23 cellular contexts compared by ENCODE assay signal in the genomic region with DNA sequence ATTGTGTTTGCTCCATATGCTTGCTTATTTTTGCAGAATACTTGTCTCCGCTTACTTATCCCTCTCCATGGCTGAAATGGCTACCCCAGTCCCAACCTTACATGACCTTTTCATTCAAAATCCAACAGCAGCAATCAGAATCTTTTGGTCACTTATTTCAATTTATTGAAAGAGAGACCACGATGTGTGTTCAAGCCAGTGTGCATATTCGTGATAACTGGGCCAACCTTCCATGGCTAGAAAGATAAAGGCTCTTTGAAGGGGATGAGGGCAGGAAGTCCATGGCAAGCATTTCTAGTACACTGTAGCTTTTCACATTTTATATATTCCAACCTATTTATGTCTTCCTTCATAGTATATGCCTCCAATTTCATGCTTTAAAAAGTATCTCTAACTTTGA. TPM values are rescaled to one million over a fixed set of nuclear protein-coding genes. Genes with fewer than 3 reads are reported as not detected.
"Had no signal": no experiment of that assay in that cellular context is flagged by ENCODE, and none has a peak within 500 bp of the region (broad histone marks: within the 10 kb centered on the region; RNA-seq: fewer than 3 reads in every experiment).

No MANE protein-coding gene starts in this region.

- H3K4me1 Mint-ChIP-seq: natural killer cell had no signal

- DNase-seq: activated CD8-positive, alpha-beta T cell treated with anti-CD3 and anti-CD28 coated beads for 36 hours; activated gamma-delta T cell; activated T-cell treated with anti-CD3 and anti-CD28 coated beads, Interleukin-2, amount 50 U/mL, for 1 hour; cerebellar nuclear complex; effector memory CD4-positive, alpha-beta T cell; esophagus squamous epithelium; lower lobe of right lung; natural killer cell; ovary; psoas muscle; right lobe of liver; small intestine; stimulated activated CD4-positive, alpha-beta T cell treated with anti-CD3 and anti-CD28 coated beads, Interleukin-4, amount 100 ng/mL, for 1 hour; stomach; upper lobe of left lung had no signal

- H3K9me3 ChIP-seq: ascending aorta, esophagus squamous epithelium, lower lobe of right lung, ovary, psoas muscle, right lobe of liver, stomach, thoracic aorta, upper lobe of left lung had no signal

- H3K36me3 Mint-ChIP-seq: natural killer cell; stimulated activated effector memory CD8-positive, alpha-beta T cell treated with anti-CD3 and anti-CD28 coated beads, Interleukin-12 subunit alpha, Interleukin-12 subunit beta, amount 100 ng/mL, for 72 hours had no signal

- H3K27ac Mint-ChIP-seq: activated CD8-positive, alpha-beta T cell treated with anti-CD3 and anti-CD28 coated beads for 36 hours; dendritic cell treated with granulocyte-macrophage colony-stimulating factor and Interleukin-4, amounts not matched to agents 40 ng/mL and 50 ng/mL, for 4 days; natural killer cell; stimulated activated effector memory CD8-positive, alpha-beta T cell treated with anti-CD3 and anti-CD28 coated beads, Interleukin-12 subunit alpha, Interleukin-12 subunit beta, amount 100 ng/mL, for 72 hours had no signal

- H3K9me3 Mint-ChIP-seq: activated CD8-positive, alpha-beta T cell treated with anti-CD3 and anti-CD28 coated beads for 36 hours; natural killer cell; stimulated activated effector memory CD8-positive, alpha-beta T cell treated with anti-CD3 and anti-CD28 coated beads, Interleukin-12 subunit alpha, Interleukin-12 subunit beta, amount 100 ng/mL, for 72 hours had no signal

- H3K4me3 Mint-ChIP-seq: activated CD8-positive, alpha-beta T cell treated with anti-CD3 and anti-CD28 coated beads for 36 hours; dendritic cell treated with granulocyte-macrophage colony-stimulating factor and Interleukin-4, amounts not matched to agents 40 ng/mL and 50 ng/mL, for 4 days; natural killer cell; stimulated activated effector memory CD8-positive, alpha-beta T cell treated with anti-CD3 and anti-CD28 coated beads, Interleukin-12 subunit alpha, Interleukin-12 subunit beta, amount 100 ng/mL, for 72 hours had no signal

- H3K4me1 ChIP-seq: ascending aorta, lower lobe of right lung, psoas muscle, stomach, upper lobe of left lung had no signal

- H3K27ac ChIP-seq: ascending aorta, esophagus squamous epithelium, hepatocyte, lower lobe of right lung, ovary, psoas muscle, stomach, thoracic aorta, upper lobe of left lung had no signal

- H3K36me3 ChIP-seq: ascending aorta, esophagus squamous epithelium, lower lobe of right lung, ovary, right lobe of liver, stomach, thoracic aorta, upper lobe of left lung had no signal

- ATAC-seq: activated CD4-positive, CD25-positive, alpha-beta regulatory T cell treated with anti-CD3 and anti-CD28 coated beads, Interleukin-2, amount 50 U/mL, for 24 hours; activated CD8-positive, alpha-beta T cell treated with anti-CD3 and anti-CD28 coated beads for 36 hours; lower lobe of right lung; natural killer cell; psoas muscle had no signal

- H3K4me3 ChIP-seq: ascending aorta, esophagus squamous epithelium, hepatocyte, lower lobe of right lung, ovary, psoas muscle, right lobe of liver, stomach, thoracic aorta, upper lobe of left lung had no signal

- H3K27me3 Mint-ChIP-seq: activated CD8-positive, alpha-beta T cell treated with anti-CD3 and anti-CD28 coated beads for 36 hours had no signal

- H3K27me3 ChIP-seq: ascending aorta, esophagus squamous epithelium, ovary, right lobe of liver, stomach, upper lobe of left lung had no signal

RNA-seq across cellular contexts. Expression of a gene that starts 23.1 kb away (rescaled TPM):
- total RNA-seq: endothelial cell of umbilical vein, natural killer cell, SK-MEL-5 had no signal
- polyA plus RNA-seq: endothelial cell of umbilical vein, hepatocyte had no signal

RNA-seq across cellular contexts. Expression of a gene that starts 28.1 kb away (rescaled TPM):
- total RNA-seq: ascending aorta, endothelial cell of umbilical vein had no signal
- polyA plus RNA-seq: endothelial cell of umbilical vein had no signal
